8 cellular contexts compared by ENCODE assay signal in the genomic region with DNA sequence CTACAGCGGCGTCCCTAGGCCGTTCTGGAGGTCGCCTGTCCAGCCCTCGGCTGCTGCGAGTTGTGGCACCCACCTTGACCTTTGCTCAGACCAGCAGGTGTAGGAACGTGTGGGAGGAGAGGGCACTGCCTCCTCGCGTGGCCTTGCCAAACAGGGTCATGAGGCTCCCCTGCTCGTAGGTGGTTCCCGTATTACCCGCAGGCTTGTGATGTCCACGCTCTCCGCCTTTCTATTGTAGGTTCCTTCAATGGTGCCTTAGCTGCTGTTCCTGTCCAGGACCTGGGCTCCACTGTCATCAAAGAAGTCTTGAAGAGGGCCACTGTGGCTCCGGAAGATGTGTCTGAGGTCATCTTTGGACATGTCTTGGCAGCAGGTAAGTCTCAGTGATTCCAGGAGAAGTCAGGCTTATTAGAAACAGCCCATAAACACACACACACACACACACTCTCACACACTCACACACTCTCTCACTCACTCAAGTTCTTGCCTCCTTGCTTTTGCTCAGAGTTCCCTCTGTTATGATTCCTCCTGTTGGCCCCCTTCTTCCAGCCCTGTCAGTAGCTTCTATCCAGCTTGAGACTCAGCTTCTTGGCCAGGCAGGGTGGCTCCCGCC. TPM values are rescaled to one million over a fixed set of nuclear protein-coding genes. Genes with fewer than 3 reads are reported as not detected.
DNase-seq lines count a peak whose midpoint lies in the region; ATAC-seq and TF ChIP-seq lines count a peak whose summit lies in the region.

No MANE protein-coding gene starts in this region.

- intact Hi-C loops in esophagus squamous epithelium (cut with DNase I), result loop anchor here (10.0 kb wide), 1 partner anchor 68 kb away; a partner anchor contains a TSS

- H3K27me3 ChIP-seq in WERI-Rb-1 (ENCODE audit: insufficient read depth, low read depth, severe bottlenecking) (no peaks in the 10 kb centered on the region), esophagus squamous epithelium (no peaks in the 10 kb centered on the region)

- H3K4me1 Mint-ChIP-seq in neural crest cell, result peaks cover 54% of the 10 kb centered on the region

- H3K9me3 Mint-ChIP-seq in neural crest cell, result no peaks in the 10 kb centered on the region

- peak; percentile 8 for DNase-seq in NCI-H2227 (lab: John Stamatoyannopoulos, UW; ENCODE audit: unreplicated experiment)
- no peak for DNase-seq in NCI-H2227 treated with DMSO at 0.1 percent for 48 hours (lab: John Stamatoyannopoulos, UW)
- DNase-seq in WERI-Rb-1, result no peak
- no peak for DNase-seq in esophagus squamous epithelium (lab: John Stamatoyannopoulos, UW)
- DNase-seq in neural crest cell (ENCODE audit: low read depth, low spot score), result no peak
- DNase-seq in T1000 (lab: John Stamatoyannopoulos, UW), result no peak
- no peak for DNase-seq in hippocampal formation (lab: John Stamatoyannopoulos, UW)

- peaks cover 73% of the 10 kb centered on the region for H3K36me3 ChIP-seq in WERI-Rb-1
- peaks cover 8 to 64% (median 10%) of the 10 kb centered on the region in 3 donors for H3K36me3 ChIP-seq in esophagus squamous epithelium

- H3K4me1 ChIP-seq in esophagus squamous epithelium, result peaks cover 14 to 37% (median 21%) of the 10 kb centered on the region in 3 donors

- H3K4me3 ChIP-seq in WERI-Rb-1 (ENCODE audit: low read depth, low read length) (peak overlapping the region; percentile 71), esophagus squamous epithelium (peak overlapping the region; percentile 86 to 95 (median 88))

- no peak for TF ChIP-seq POLR2A in esophagus squamous epithelium (IDR thresholded peaks at IDR 0.05)

- H3K9me3 ChIP-seq in WERI-Rb-1 (ENCODE audit: severe bottlenecking) (no peaks in the 10 kb centered on the region), esophagus squamous epithelium (no peaks in the 10 kb centered on the region)

- 10% methylated on average over 8 of the region's 16 CpGs; no CpG with 5 or more reads in 1 of the 2 donors for WGBS in esophagus squamous epithelium, 2 donors

- peak overlapping the region; percentile 99 for H3K27ac Mint-ChIP-seq in neural crest cell (ENCODE audit: unreplicated experiment)

- peaks cover 6% of the 10 kb centered on the region for H3K27me3 Mint-ChIP-seq in neural crest cell (ENCODE audit: low read depth)

- ATAC-seq in HG03045 (IDR thresholded peaks at IDR 0.05; ENCODE audit: unreplicated experiment), result peak; percentile 9

- H3K36me3 Mint-ChIP-seq in neural crest cell (ENCODE audit: low read depth), result peaks cover 45% of the 10 kb centered on the region

- H3K27ac ChIP-seq in WERI-Rb-1 (peak overlapping the region; percentile 100), esophagus squamous epithelium (peak overlapping the region; percentile 92 to 100 (median 99))

- peak overlapping the region; percentile 95 for H3K4me3 Mint-ChIP-seq in neural crest cell

- TF ChIP-seq CTCF in WERI-Rb-1 (IDR thresholded peaks at IDR 0.05; ENCODE audit: low read depth, low read length), result no peak
- no peak for TF ChIP-seq CTCF in esophagus squamous epithelium (IDR thresholded peaks at IDR 0.05)
- no peak for TF ChIP-seq CTCF in neural crest cell (conservative IDR thresholded peaks at IDR 0.05)

RNA-seq across cellular contexts. Expression of a gene that starts 0.9 kb away (rescaled TPM):
- total RNA-seq in esophagus squamous epithelium (10 to 100 TPM; 24.9 to 56.8 (median 40.8) TPM), neural crest cell (419 and 443 TPM in 2 replicates)

RNA-seq across cellular contexts. Expression of a gene that starts 26.6 kb away (rescaled TPM):
- total RNA-seq in esophagus squamous epithelium, result 100 to 1,000 TPM in 3 of 4 donors, 10 to 100 TPM in 1; 75.1 to 189 (median 172) TPM
- 246 and 248 TPM in 2 replicates for total RNA-seq in neural crest cell

RNA-seq across cellular contexts. Expression of a gene that starts 27.5 kb away (rescaled TPM):
- total RNA-seq in esophagus squamous epithelium (10 to 100 TPM; 46.9 to 94.2 (median 56.0) TPM), neural crest cell (53.0 and 56.3 TPM in 2 replicates)

RNA-seq across cellular contexts. Expression of a gene that starts 35.5 kb away (rescaled TPM):
- total RNA-seq in esophagus squamous epithelium, result 100 to 1,000 TPM in 1 of 4 donors, 10 to 100 TPM in 3; 45.0 to 105 (median 82.6) TPM
- 126 and 128 TPM in 2 replicates for total RNA-seq in neural crest cell

RNA-seq across cellular contexts. Expression of a gene that starts 37.3 kb away (rescaled TPM):
- total RNA-seq in esophagus squamous epithelium, result not detected
- total RNA-seq in neural crest cell, result 0.49 TPM in 1 of 2 replicates, not detected in the other
